Comparison of ENCODE assay signal across 8 cellular contexts in the genomic region with DNA sequence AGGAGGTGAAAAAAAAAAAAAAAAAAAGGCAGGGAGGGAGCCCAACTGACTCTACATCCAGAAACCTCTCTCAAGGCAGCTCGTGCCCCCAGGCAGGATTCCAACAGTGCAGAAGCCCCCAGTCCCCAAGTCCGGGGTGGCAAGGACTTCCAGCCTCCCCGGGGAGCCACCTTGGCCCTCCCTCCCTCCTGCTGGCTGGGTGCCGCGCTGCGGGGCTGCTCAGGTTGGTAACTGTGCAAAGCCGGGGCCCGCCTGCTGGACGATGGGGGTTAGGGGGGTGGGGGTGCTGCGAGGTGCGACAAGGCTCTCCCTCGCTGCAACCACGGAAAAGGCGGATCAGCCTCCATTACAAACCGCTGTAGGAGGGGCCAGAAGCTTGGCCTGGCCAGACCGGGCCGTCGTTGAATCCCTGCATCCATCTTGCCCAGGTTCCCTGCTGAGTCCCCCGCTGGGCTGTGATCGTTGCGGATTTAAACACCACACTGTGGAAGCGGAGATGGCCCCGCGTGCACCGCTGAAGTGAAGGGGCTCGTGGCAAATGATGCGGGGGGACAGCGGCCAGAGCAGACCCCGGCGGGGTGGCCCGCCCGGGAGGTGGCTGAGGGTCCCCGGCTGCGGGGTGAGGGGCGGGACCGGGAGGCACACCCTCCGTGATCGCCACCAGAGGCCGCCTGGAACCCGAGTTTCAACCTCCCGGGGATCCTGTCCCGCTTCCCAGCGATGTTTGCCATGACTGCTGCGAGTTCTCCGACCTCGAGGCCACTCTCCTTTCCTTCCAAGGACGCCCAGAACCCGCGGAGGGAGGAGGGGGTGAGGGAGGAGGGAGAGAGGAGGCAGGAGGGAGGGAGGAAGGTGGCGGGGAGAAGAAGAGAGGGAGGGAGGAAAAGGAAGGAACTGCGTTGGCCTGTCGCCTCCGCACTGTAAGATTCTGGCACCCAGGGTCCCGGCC. TPM values are rescaled to one million over a fixed set of nuclear protein-coding genes. Genes with fewer than 3 reads are reported as not detected.
A peak's percentile ranks its signal among the peaks of the same experiment; 100 is the strongest.
DNase-seq lines count a peak whose midpoint lies in the region; ATAC-seq and TF ChIP-seq lines count a peak whose summit lies in the region.

No MANE protein-coding gene starts in this region.

- no peak overlapping the region for H3K27ac Mint-ChIP-seq in MCF 10A (ENCODE audit: low read depth, unreplicated experiment)

- TF ChIP-seq CTCF in LNCAP (IDR thresholded peaks at IDR 0.05) (peak; percentile 22; the same call in 1 of the 2 replicates), MCF 10A (IDR thresholded peaks at IDR 0.05; ENCODE audit: unreplicated experiment) (peak; percentile 55)

- CTCF ChIA-PET in MCF 10A (lab: Yijun Ruan, JAX), result interaction anchor here (0.6 to 0.7 kb wide), 2 partner anchors 10 to 17 kb away, joined by 3 to 6 read pairs; no protein-coding TSS in a partner anchor

- ATAC-seq in GM18511 (IDR thresholded peaks at IDR 0.05; ENCODE audit: unreplicated experiment) (peak; percentile 81), GM19324 (IDR thresholded peaks at IDR 0.05; ENCODE audit: low FRiP score, unreplicated experiment) (no peak)

- POLR2A ChIA-PET in MCF 10A (lab: Yijun Ruan, JAX), result interaction anchor here (0.8 to 1.3 kb wide), 2 partner anchors 10 to 162 kb away, joined by 3 to 4 read pairs; no protein-coding TSS in a partner anchor

- no peaks in the 10 kb centered on the region for H3K9me3 ChIP-seq in iPS-18c (ENCODE audit: control insufficient read depth, insufficient read depth, low read length)

- no TSS peak for BruUV-seq in MCF 10A (replicated peaks; lab: Mats Ljungman, UMichigan)

- no peaks in the 10 kb centered on the region for H3K36me3 Mint-ChIP-seq in MCF 10A (ENCODE audit: insufficient read depth, unreplicated experiment)

- no peaks in the 10 kb centered on the region for H3K4me1 Mint-ChIP-seq in MCF 10A (ENCODE audit: insufficient read depth, unreplicated experiment)

- H3K4me3 ChIP-seq in iPS-18c (ENCODE audit: insufficient read depth, low read depth, low read length) (peak overlapping the region; percentile 57), skeletal muscle cell (ENCODE audit: low read depth, low read length) (peak overlapping the region; percentile 45)

- peak; percentile 82 for DNase-seq in AG08395 (ENCODE audit: low spot score)
- peak; percentile 32 for DNase-seq in T-helper 9 cell
- DNase-seq in MCF 10A (ENCODE audit: unreplicated experiment), result peak; percentile 57
- DNase-seq in skeletal muscle cell (ENCODE audit: low read depth), result no peak

- H3K9me3 Mint-ChIP-seq in MCF 10A (ENCODE audit: unreplicated experiment), result no peaks in the 10 kb centered on the region

- peak overlapping the region; percentile 68 for H3K4me3 Mint-ChIP-seq in MCF 10A (ENCODE audit: unreplicated experiment)

- intact Hi-C loops in MCF 10A (cut with micrococcal nuclease), result loop anchor here (5.0 to 10.0 kb wide), 3 partner anchors 166 to 459 kb away; no protein-coding TSS in a partner anchor

- peaks cover 37% of the 10 kb centered on the region for H3K27me3 Mint-ChIP-seq in MCF 10A (ENCODE audit: insufficient read depth, unreplicated experiment)

RNA-seq across cellular contexts. Expression of a gene that starts 58.0 kb away (rescaled TPM):
- total RNA-seq in MCF 10A (2022), result 290 and 297 TPM in 2 replicates
